Comparison of ENCODE assay signal across 8 cellular contexts in genomic region chr21:32457360-32457840, GRCh38. TPM values are rescaled to one million over a fixed set of nuclear protein-coding genes. Genes with fewer than 3 reads are reported as not detected.
DNase-seq lines count a peak whose midpoint lies in the region; ATAC-seq and TF ChIP-seq lines count a peak whose summit lies in the region.

No MANE protein-coding gene starts in this region.

- 18 to 49% (median 43%) methylated on average over 9 of the region's 9 CpGs for WGBS in adipose tissue, 3 donors
- WGBS in right cardiac atrium: 35% methylated on average over 9 of the region's 9 CpGs
- 36 to 65% (median 63%) methylated on average over 9 of the region's 9 CpGs for WGBS in spleen, 5 donors

- intact Hi-C loops in right cardiac atrium (cut with DNase I) (no loop called here), spleen (cut with DNase I; ENCODE audit: low total_unique reads) (no loop called here)

- H3K27ac ChIP-seq in adipose tissue (ENCODE audit: low read depth, low read length): peak overlapping the region; percentile 32
- H3K27ac ChIP-seq in right cardiac atrium (ENCODE audit: low read length): peak overlapping the region; percentile 59
- peak overlapping the region in 5 of 8 donors; percentile 22 to 66 (median 46) for H3K27ac ChIP-seq in spleen
- no peak overlapping the region for H3K27ac ChIP-seq in effector memory CD4-positive, alpha-beta T cell (ENCODE audit: insufficient read depth, low read length, poor library complexity, severe bottlenecking)

- H3K4me1 ChIP-seq in right cardiac atrium (ENCODE audit: control insufficient read depth, insufficient read depth, low read length): peaks cover 15% of the 10 kb centered on the region
- H3K4me1 ChIP-seq in spleen: peaks cover 0 to 20% (median 8%) of the 10 kb centered on the region in 6 donors
- H3K4me1 ChIP-seq in effector memory CD4-positive, alpha-beta T cell (ENCODE audit: control insufficient read depth, insufficient read depth, low read length, poor library complexity, severe bottlenecking): no peaks in the 10 kb centered on the region

- no peaks in the 10 kb centered on the region for H3K9me3 ChIP-seq in right cardiac atrium (ENCODE audit: control insufficient read depth, low read length)
- peaks cover 0 to under 1% (median 0%) of the 10 kb centered on the region in 8 donors for H3K9me3 ChIP-seq in spleen
- H3K9me3 ChIP-seq in effector memory CD4-positive, alpha-beta T cell (ENCODE audit: control insufficient read depth, low read length): no peaks in the 10 kb centered on the region

- H3K36me3 ChIP-seq in H7 (replicated peaks; ENCODE audit: control insufficient read depth, insufficient read depth, low read length) (no peaks in the 10 kb centered on the region), spleen (peaks cover 0 to 79% (median 0%) of the 10 kb centered on the region in 6 donors)
- no peaks in the 10 kb centered on the region for H3K36me3 ChIP-seq in effector memory CD4-positive, alpha-beta T cell (ENCODE audit: control insufficient read depth, insufficient read depth, low read length)

- H3K27me3 ChIP-seq in H7 (ENCODE audit: control insufficient read depth, insufficient read depth, low read length) (no peaks in the 10 kb centered on the region), right cardiac atrium (ENCODE audit: control insufficient read depth, insufficient read depth) (no peaks in the 10 kb centered on the region), spleen (replicated peaks in 1 of 7) (no peaks in the 10 kb centered on the region)
- no peaks in the 10 kb centered on the region for H3K27me3 ChIP-seq in effector memory CD4-positive, alpha-beta T cell (replicated peaks; ENCODE audit: control insufficient read depth, insufficient read depth, low read length, poor library complexity, severe bottlenecking)

- H3K4me3 ChIP-seq in H7 (ENCODE audit: insufficient read depth, low read depth, low read length) (no peak overlapping the region), right cardiac atrium (ENCODE audit: low read length) (no peak overlapping the region), spleen (no peak overlapping the region)
- H3K4me3 ChIP-seq in effector memory CD4-positive, alpha-beta T cell (ENCODE audit: insufficient read depth, low read depth, low read length, poor library complexity, severe bottlenecking): no peak overlapping the region

- DNase-seq in H7 (peak; percentile 23), right cardiac atrium (peak; percentile 56 to 81 (median 78)), spleen (peak; percentile 67), NCI-H146 (lab: John Stamatoyannopoulos, UW) (no peak)
- DNase-seq in effector memory CD4-positive, alpha-beta T cell: no peak

- TF ChIP-seq POLR2A in spleen (IDR thresholded peaks at IDR 0.05): no peak

- peak; percentile 30 to 38 for ATAC-seq in right cardiac atrium
- ATAC-seq in GM18511 (IDR thresholded peaks at IDR 0.05; ENCODE audit: unreplicated experiment): no peak
- no peak for ATAC-seq in GM19328 (IDR thresholded peaks at IDR 0.05; ENCODE audit: unreplicated experiment)

- TF ChIP-seq CTCF in spleen (IDR thresholded peaks at IDR 0.05 in 8 of 11, conservative IDR thresholded peaks at IDR 0.05 in 3 of 11): no peak

RNA-seq across cellular contexts. Expression of gene EVA1C, which starts 44.9 kb away (rescaled TPM):
- total RNA-seq in H7 (2014; rRNA removed; shearing (Covaris generic)): 3.3 and 4.5 TPM in 2 replicates
- polyA plus RNA-seq in adipose tissue (10 to 100 TPM in 2 of 3 donors, 1 to 10 TPM in 1; 7.7 to 59.7 (median 46.8) TPM), right cardiac atrium (20.6 TPM), spleen (10 to 100 TPM; 11.9 to 18.2 (median 16.2) TPM)
- total RNA-seq in right cardiac atrium (10 to 100 TPM; 18.0 to 39.8 (median 23.5) TPM), spleen (10 to 100 TPM; 19.3 to 39.4 (median 28.7) TPM)

Comparison
In these comparisons a context has a peak if more than half of its experiments do, and no peak if none do; other contexts are left out.
1. DNase-seq: peak in H7 (single experiment), right cardiac atrium (3 of 3) and spleen (single experiment); none in NCI-H146 (single experiment) and effector memory CD4-positive, alpha-beta T cell (0 of 3).
2. ATAC-seq: peak in right cardiac atrium (2 of 2); none in GM18511 (single experiment) and GM19328 (single experiment).